In the genomic region with DNA sequence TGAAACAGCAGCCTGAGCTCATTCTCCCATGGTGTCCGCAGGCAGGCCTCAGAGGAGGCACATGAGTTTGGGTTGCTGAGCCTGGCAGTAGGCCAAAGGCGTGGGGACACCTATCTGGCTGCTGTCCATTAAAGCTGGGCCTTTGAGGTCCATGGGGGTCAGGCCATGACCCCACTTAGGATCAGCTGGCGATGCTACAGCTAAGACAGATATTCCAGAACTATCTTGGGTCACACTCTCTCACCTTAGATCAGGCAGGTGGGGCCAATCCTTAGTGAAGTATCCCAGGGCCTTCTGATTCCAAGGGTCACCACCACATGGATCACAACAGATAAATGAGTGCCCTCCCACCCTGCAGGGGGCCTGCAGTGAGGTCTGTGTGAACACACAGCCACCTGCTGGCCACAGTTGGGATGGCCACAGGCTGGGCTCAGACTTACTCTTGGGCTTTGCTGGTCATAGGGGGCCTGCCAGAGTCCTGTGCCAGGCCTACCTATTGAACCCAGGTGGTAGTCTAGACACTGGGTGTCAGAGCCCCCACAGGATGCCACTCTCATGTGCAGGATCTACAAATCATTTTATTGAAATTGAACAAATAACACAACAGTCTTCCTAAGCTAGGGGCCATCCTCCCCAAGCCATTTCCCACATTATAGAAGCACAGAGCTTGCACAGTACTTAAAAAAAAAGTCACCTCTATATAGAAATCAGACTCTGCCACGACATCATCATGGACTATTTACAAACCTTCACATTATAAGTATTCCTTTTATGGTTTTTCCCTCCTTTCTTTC, we compare ENCODE assay signal across 1 cellular context.
TF ChIP-seq lines count a peak whose summit lies in the region.

No MANE protein-coding gene starts in this region.

TF ChIP-seq in endothelial cell of umbilical vein, 7 proteins besides CTCF, POLR2A, EP300 and RAD21:
- TF ChIP-seq FOS (IDR thresholded peaks at IDR 0.05; ENCODE audit: borderline replicate concordance, insufficient read depth, low read length) (no peak), GATA2 (IDR thresholded peaks at IDR 0.05; ENCODE audit: insufficient read depth, insufficient read length, low read depth, low read length) (no peak), JUN (IDR thresholded peaks at IDR 0.05; ENCODE audit: borderline replicate concordance, insufficient read depth, insufficient read length, low read depth) (no peak)
